ENCODE assay signal across 19 cellular contexts in genomic region chr3:124854027-124854426, GRCh38.
"Had no signal": no experiment of that assay in that cellular context is flagged by ENCODE, and none has a peak within 500 bp of the region (broad histone marks: within the 10 kb centered on the region; RNA-seq: fewer than 3 reads in every experiment).

No MANE protein-coding gene starts in this region.

- FAIRE-seq: frontal cortex, small intestine, TTC549 had no signal

- H3K4me3 Mint-ChIP-seq: naive thymus-derived CD4-positive, alpha-beta T cell; stimulated activated effector memory CD8-positive, alpha-beta T cell treated with anti-CD3 and anti-CD28 coated beads, Interleukin-12 subunit alpha, Interleukin-12 subunit beta, amount 100 ng/mL, for 72 hours; T-helper 17 cell had no signal

- H3K4me3 ChIP-seq: coronary artery, heart right ventricle, right atrium auricular region had no signal

- H3K27ac Mint-ChIP-seq: activated naive CD4-positive, alpha-beta T cell treated with anti-CD3 and anti-CD28 coated beads, Interleukin-2, amount 50 U/mL, for 72 hours; naive thymus-derived CD4-positive, alpha-beta T cell; stimulated activated effector memory CD8-positive, alpha-beta T cell treated with anti-CD3 and anti-CD28 coated beads, Interleukin-12 subunit alpha, Interleukin-12 subunit beta, amount 100 ng/mL, for 72 hours; T-helper 17 cell had no signal

- H3K36me3 ChIP-seq: right atrium auricular region had no signal

- DNase-seq: activated CD4-positive, alpha-beta T cell treated with anti-CD3 and anti-CD28 coated beads, Interleukin-2, amount 50 U/mL, for 1 hour; activated CD4-positive, CD25-positive, alpha-beta regulatory T cell; activated effector memory CD4-positive, alpha-beta T cell treated with Interleukin-2 at 50 U/mL for 16 hours; effector CD8-positive, alpha-beta T cell; heart right ventricle; islet precursor cell; mammary epithelial cell; naive thymus-derived CD4-positive, alpha-beta T cell; posterior cingulate gyrus; small intestine; T-helper 17 cell; trophoblast cell had no signal

- H3K27ac ChIP-seq: epithelial cell of prostate, heart right ventricle, right atrium auricular region had no signal

- H3K27me3 ChIP-seq: heart right ventricle, right atrium auricular region had no signal

- H3K36me3 Mint-ChIP-seq: activated naive CD4-positive, alpha-beta T cell treated with anti-CD3 and anti-CD28 coated beads, Interleukin-2, amount 50 U/mL, for 72 hours; stimulated activated effector memory CD8-positive, alpha-beta T cell treated with anti-CD3 and anti-CD28 coated beads, Interleukin-12 subunit alpha, Interleukin-12 subunit beta, amount 100 ng/mL, for 72 hours had no signal

- H3K4me1 Mint-ChIP-seq: naive thymus-derived CD4-positive, alpha-beta T cell; stimulated activated effector memory CD8-positive, alpha-beta T cell treated with anti-CD3 and anti-CD28 coated beads, Interleukin-12 subunit alpha, Interleukin-12 subunit beta, amount 100 ng/mL, for 72 hours; T-helper 17 cell had no signal

- H3K9me3 ChIP-seq: heart right ventricle, right atrium auricular region had no signal

- H3K9me3 Mint-ChIP-seq: activated naive CD4-positive, alpha-beta T cell treated with anti-CD3 and anti-CD28 coated beads, Interleukin-2, amount 50 U/mL, for 72 hours; naive thymus-derived CD4-positive, alpha-beta T cell; stimulated activated effector memory CD8-positive, alpha-beta T cell treated with anti-CD3 and anti-CD28 coated beads, Interleukin-12 subunit alpha, Interleukin-12 subunit beta, amount 100 ng/mL, for 72 hours had no signal
